ENCODE assay signal across 23 cellular contexts in genomic region chr15:101055411-101055810, GRCh38.
"Had no signal": no experiment of that assay in that cellular context is flagged by ENCODE, and none has a peak within 500 bp of the region (broad histone marks: within the 10 kb centered on the region; RNA-seq: fewer than 3 reads in every experiment).

No MANE protein-coding gene starts in this region.

- H3K27me3 ChIP-seq: adrenal gland, SJCRH30 had no signal

- H3K27ac ChIP-seq: adrenal gland, KMS-11, SJCRH30 had no signal

- H3K4me1 ChIP-seq: adrenal gland had no signal

- ATAC-seq: activated CD4-positive, CD25-positive, alpha-beta regulatory T cell treated with anti-CD3 and anti-CD28 coated beads, Interleukin-2, amount 50 U/mL, for 24 hours; Panc1; Right ventricle myocardium inferior had no signal

- H3K27ac Mint-ChIP-seq: activated naive CD8-positive, alpha-beta T cell treated with anti-CD3 and anti-CD28 coated beads, Interleukin-2, amount 10 ng/mL, durations not matched to agents 7 days and 5 days; activated T-helper 2 cell treated with anti-CD3 and anti-CD28 coated beads, Interferon-gamma antibody, Interleukin-2, Interleukin-4, amounts not matched to agents 10 μg/mL and 5 μg/mL and 100 μg/mL, durations not matched to agents 14 hours and 24 hours and 36 hours; T-helper 1 cell treated with Interleukin-12 subunit alpha and Interleukin-12 subunit beta and Interleukin-4 antibody, amounts not matched to agents 30 μg/mL and 1 μg/mL, for 36 hours had no signal

- DNase-seq: activated CD4-positive, alpha-beta T cell treated with anti-CD3 and anti-CD28 coated beads for 48 hours; activated gamma-delta T cell treated with Interleukin-2 at 50 U/mL for 16 hours; activated naive CD4-positive, alpha-beta T cell treated with anti-CD3 and anti-CD28 coated beads, Interleukin-2, amount 50 U/mL, for 16 hours; activated naive CD8-positive, alpha-beta T cell treated with anti-CD3 and anti-CD28 coated beads, Interleukin-2, amount 10 ng/mL, durations not matched to agents 7 days and 5 days; activated T-cell treated with anti-CD3 and anti-CD28 coated beads for 4 hours; anterior cingulate cortex; NCI-H1092; NCI-H1417 treated with DMSO at 0.1 percent for 48 hours; NCI-H1694 treated with DMSO at 0.1 percent for 48 hours; NCI-H2029 treated with DMSO at 0.1 percent for 48 hours; NCI-H510A treated with DMSO at 0.1 percent for 48 hours; NCI-H69; NK-92 treated with Interleukin-12 subunit alpha and Interleukin-12 subunit beta, amount 100 ng/mL, for 24 hours; OCI-M1; RPMI8226; SJCRH30 had no signal

- H3K4me3 Mint-ChIP-seq: activated naive CD8-positive, alpha-beta T cell treated with anti-CD3 and anti-CD28 coated beads, Interleukin-2, amount 10 ng/mL, durations not matched to agents 7 days and 5 days; T-helper 1 cell treated with Interleukin-12 subunit alpha and Interleukin-12 subunit beta and Interleukin-4 antibody, amounts not matched to agents 30 μg/mL and 1 μg/mL, for 36 hours had no signal

- H3K9me3 Mint-ChIP-seq: activated naive CD8-positive, alpha-beta T cell treated with anti-CD3 and anti-CD28 coated beads, Interleukin-2, amount 10 ng/mL, durations not matched to agents 7 days and 5 days; activated T-helper 2 cell treated with anti-CD3 and anti-CD28 coated beads, Interferon-gamma antibody, Interleukin-2, Interleukin-4, amounts not matched to agents 10 μg/mL and 5 μg/mL and 100 μg/mL, durations not matched to agents 14 hours and 24 hours and 36 hours; T-helper 1 cell treated with Interleukin-12 subunit alpha and Interleukin-12 subunit beta and Interleukin-4 antibody, amounts not matched to agents 30 μg/mL and 1 μg/mL, for 36 hours had no signal

- H3K9me3 ChIP-seq: adrenal gland, SJCRH30 had no signal

- H3K4me3 ChIP-seq: adrenal gland, SJCRH30 had no signal

- H3K36me3 Mint-ChIP-seq: activated naive CD8-positive, alpha-beta T cell treated with anti-CD3 and anti-CD28 coated beads, Interleukin-2, amount 10 ng/mL, durations not matched to agents 7 days and 5 days had no signal
